In genomic region chr10:116629340-116629739, GRCh38 we compare ENCODE assay signal across 1 cellular context.
TF ChIP-seq lines count a peak whose summit lies in the region.

No MANE protein-coding gene starts in this region.

TF ChIP-seq in GM23338, 12 proteins besides CTCF, POLR2A, EP300 and RAD21:
- no peak for TF ChIP-seq JUNB (IDR thresholded peaks at IDR 0.05; ENCODE audit: unreplicated experiment)
- TF ChIP-seq ETS1 (IDR thresholded peaks at IDR 0.05): no peak
- TF ChIP-seq, protein P1, sequence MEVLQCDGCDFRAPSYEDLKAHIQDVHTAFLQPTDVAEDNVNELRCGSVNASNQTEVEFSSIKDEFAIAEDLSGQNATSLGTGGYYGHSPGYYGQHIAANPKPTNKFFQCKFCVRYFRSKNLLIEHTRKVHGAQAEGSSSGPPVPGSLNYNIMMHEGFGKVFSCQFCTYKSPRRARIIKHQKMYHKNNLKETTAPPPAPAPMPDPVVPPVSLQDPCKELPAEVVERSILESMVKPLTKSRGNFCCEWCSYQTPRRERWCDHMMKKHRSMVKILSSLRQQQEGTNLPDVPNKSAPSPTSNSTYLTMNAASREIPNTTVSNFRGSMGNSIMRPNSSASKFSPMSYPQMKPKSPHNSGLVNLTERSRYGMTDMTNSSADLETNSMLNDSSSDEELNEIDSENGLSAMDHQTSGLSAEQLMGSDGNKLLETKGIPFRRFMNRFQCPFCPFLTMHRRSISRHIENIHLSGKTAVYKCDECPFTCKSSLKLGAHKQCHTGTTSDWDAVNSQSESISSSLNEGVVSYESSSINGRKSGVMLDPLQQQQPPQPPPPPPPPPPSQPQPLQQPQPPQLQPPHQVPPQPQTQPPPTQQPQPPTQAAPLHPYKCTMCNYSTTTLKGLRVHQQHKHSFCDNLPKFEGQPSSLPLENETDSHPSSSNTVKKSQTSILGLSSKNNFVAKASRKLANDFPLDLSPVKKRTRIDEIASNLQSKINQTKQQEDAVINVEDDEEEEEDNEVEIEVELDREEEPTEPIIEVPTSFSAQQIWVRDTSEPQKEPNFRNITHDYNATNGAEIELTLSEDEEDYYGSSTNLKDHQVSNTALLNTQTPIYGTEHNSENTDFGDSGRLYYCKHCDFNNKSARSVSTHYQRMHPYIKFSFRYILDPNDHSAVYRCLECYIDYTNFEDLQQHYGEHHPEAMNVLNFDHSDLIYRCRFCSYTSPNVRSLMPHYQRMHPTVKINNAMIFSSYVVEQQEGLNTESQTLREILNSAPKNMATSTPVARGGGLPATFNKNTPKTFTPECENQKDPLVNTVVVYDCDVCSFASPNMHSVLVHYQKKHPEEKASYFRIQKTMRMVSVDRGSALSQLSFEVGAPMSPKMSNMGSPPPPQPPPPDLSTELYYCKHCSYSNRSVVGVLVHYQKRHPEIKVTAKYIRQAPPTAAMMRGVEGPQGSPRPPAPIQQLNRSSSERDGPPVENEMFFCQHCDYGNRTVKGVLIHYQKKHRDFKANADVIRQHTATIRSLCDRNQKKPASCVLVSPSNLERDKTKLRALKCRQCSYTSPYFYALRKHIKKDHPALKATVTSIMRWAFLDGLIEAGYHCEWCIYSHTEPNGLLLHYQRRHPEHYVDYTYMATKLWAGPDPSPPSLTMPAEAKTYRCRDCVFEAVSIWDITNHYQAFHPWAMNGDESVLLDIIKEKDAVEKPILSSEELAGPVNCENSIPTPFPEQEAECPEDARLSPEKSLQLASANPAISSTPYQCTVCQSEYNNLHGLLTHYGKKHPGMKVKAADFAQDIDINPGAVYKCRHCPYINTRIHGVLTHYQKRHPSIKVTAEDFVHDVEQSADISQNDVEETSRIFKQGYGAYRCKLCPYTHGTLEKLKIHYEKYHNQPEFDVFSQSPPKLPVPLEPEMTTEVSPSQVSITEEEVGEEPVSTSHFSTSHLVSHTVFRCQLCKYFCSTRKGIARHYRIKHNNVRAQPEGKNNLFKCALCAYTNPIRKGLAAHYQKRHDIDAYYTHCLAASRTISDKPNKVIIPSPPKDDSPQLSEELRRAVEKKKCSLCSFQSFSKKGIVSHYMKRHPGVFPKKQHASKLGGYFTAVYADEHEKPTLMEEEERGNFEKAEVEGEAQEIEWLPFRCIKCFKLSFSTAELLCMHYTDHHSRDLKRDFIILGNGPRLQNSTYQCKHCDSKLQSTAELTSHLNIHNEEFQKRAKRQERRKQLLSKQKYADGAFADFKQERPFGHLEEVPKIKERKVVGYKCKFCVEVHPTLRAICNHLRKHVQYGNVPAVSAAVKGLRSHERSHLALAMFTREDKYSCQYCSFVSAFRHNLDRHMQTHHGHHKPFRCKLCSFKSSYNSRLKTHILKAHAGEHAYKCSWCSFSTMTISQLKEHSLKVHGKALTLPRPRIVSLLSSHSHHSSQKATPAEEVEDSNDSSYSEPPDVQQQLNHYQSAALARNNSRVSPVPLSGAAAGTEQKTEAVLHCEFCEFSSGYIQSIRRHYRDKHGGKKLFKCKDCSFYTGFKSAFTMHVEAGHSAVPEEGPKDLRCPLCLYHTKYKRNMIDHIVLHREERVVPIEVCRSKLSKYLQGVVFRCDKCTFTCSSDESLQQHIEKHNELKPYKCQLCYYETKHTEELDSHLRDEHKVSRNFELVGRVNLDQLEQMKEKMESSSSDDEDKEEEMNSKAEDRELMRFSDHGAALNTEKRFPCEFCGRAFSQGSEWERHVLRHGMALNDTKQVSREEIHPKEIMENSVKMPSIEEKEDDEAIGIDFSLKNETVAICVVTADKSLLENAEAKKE (CRISPR knock-in tag; IDR thresholded peaks at IDR 0.05): no peak
- no peak for TF ChIP-seq STAT1 (IDR thresholded peaks at IDR 0.05; ENCODE audit: unreplicated experiment)
- TF ChIP-seq EZH2phosphoT487 (IDR thresholded peaks at IDR 0.05; ENCODE audit: unreplicated experiment): no peak
- TF ChIP-seq ZNF114 (CRISPR knock-in tag; IDR thresholded peaks at IDR 0.05): no peak
- no peak for TF ChIP-seq EZH2 (IDR thresholded peaks at IDR 0.05; ENCODE audit: low read depth, unreplicated experiment)
- no peak for TF ChIP-seq REST (IDR thresholded peaks at IDR 0.05; ENCODE audit: unreplicated experiment)
- TF ChIP-seq ZNF331 (CRISPR knock-in tag; IDR thresholded peaks at IDR 0.05; ENCODE audit: low read depth): no peak
